In genomic region chr7:13990984-13991790, GRCh38 we compare ENCODE assay signal across 8 cellular contexts. TPM values are rescaled to one million over a fixed set of nuclear protein-coding genes. Genes with fewer than 3 reads are reported as not detected.
DNase-seq lines count a peak whose midpoint lies in the region; ATAC-seq and TF ChIP-seq lines count a peak whose summit lies in the region.

No MANE protein-coding gene starts in this region.

- H3K27ac ChIP-seq in effector memory CD4-positive, alpha-beta T cell (ENCODE audit: insufficient read depth, low read length, poor library complexity, severe bottlenecking): no peak overlapping the region

- no peaks in the 10 kb centered on the region for H3K36me3 ChIP-seq in effector memory CD4-positive, alpha-beta T cell (ENCODE audit: control insufficient read depth, insufficient read depth, low read length)

- peaks cover 3% of the 10 kb centered on the region for H3K4me1 ChIP-seq in effector memory CD4-positive, alpha-beta T cell (ENCODE audit: control insufficient read depth, insufficient read depth, low read length, poor library complexity, severe bottlenecking)

- no peak for TF ChIP-seq CTCF in AG04449 (IDR thresholded peaks at IDR 0.05; ENCODE audit: insufficient read depth, low read length, missing control alignments)
- TF ChIP-seq CTCF in lower leg skin (IDR thresholded peaks at IDR 0.05): no peak

- H3K4me3 ChIP-seq in AG04449 (ENCODE audit: low read depth, low read length): peak overlapping the region; percentile 82
- H3K4me3 ChIP-seq in effector memory CD4-positive, alpha-beta T cell (ENCODE audit: insufficient read depth, low read depth, low read length, poor library complexity, severe bottlenecking): peak overlapping the region; percentile 66
- peak overlapping the region; percentile 34 for H3K4me3 ChIP-seq in lower leg skin (ENCODE audit: low read depth, poor library complexity, severe bottlenecking)

- no peak for TF ChIP-seq POLR2A in lower leg skin (IDR thresholded peaks at IDR 0.05)

- CTCF ChIA-PET in AG04449 (lab: Yijun Ruan, JAX): interaction anchor here (1.1 to 5.0 kb wide), 3 partner anchors 11 to 248 kb away, joined by 3 to 32 read pairs (median 5); no protein-coding TSS in a partner anchor

- 1% methylated on average over 29 to 38 of the region's 38 CpGs for WGBS in lower leg skin, 2 donors

- H3K9me3 ChIP-seq in effector memory CD4-positive, alpha-beta T cell (ENCODE audit: control insufficient read depth, low read length): no peaks in the 10 kb centered on the region

- DNase-seq in AG04449 (ENCODE audit: low read depth, low spot score): peak; percentile 79
- DNase-seq in NCI-H526 (lab: John Stamatoyannopoulos, UW): peak; percentile 46 to 72
- peak; percentile 77 to 80 for DNase-seq in activated CD4-positive, alpha-beta T cell treated with anti-CD3 and anti-CD28 coated beads, Interleukin-2, amount 50 U/mL, for 48 hours
- peak; percentile 46 to 61 (median 60) for DNase-seq in effector memory CD4-positive, alpha-beta T cell
- peak; percentile 96 to 99 for DNase-seq in lower leg skin (ENCODE audit: low spot score in 2 of 2)
- DNase-seq in stimulated activated CD4-positive, alpha-beta T cell treated with anti-CD3 and anti-CD28 coated beads, Interleukin-4, amount 100 ng/mL, for 1 hour: peak; percentile 54

- ATAC-seq in GM18873 (IDR thresholded peaks at IDR 0.05; ENCODE audit: low FRiP score, unreplicated experiment): peak; percentile 62
- peak; percentile 90 for ATAC-seq in HG03432 (IDR thresholded peaks at IDR 0.05; ENCODE audit: unreplicated experiment)

- peaks cover 21% of the 10 kb centered on the region for H3K27me3 ChIP-seq in effector memory CD4-positive, alpha-beta T cell (replicated peaks; ENCODE audit: control insufficient read depth, insufficient read depth, low read length, poor library complexity, severe bottlenecking)

- POLR2A ChIA-PET in AG04449 (lab: Yijun Ruan, JAX): interaction anchor here (1.0 to 1.5 kb wide), 3 partner anchors 11 to 111 kb away, joined by 3 to 6 read pairs (median 3); no protein-coding TSS in a partner anchor

- intact Hi-C loops in lower leg skin (cut with DNase I; ENCODE audit: low total_unique reads): no loop called here

RNA-seq across cellular contexts. Expression of gene ETV1, which starts 1.7 kb away (rescaled TPM):
- 1 to 10 TPM; 1.0 to 7.2 (median 3.6) TPM for total RNA-seq in lower leg skin
